Comparison of ENCODE assay signal across 18 cellular contexts in the genomic region with DNA sequence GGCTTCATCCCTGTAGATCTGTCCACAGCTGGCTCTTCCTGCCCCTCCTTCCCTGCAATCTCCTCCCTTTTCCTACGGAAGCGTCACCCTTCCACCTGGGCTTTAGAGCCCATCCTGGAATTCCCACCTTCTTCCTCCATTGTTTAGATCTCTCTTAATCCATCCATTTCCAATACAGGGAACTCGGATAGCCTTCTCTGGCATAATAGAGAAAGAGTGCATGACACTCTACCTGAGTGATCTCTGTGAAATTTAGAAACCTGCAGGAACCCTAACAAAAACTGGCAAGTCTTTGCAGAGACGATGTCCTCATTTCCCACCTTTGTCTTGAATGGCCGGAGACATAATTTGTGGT. TPM values are rescaled to one million over a fixed set of nuclear protein-coding genes. Genes with fewer than 3 reads are reported as not detected.
DNase-seq lines count a peak whose midpoint lies in the region; ATAC-seq lines count a peak whose summit lies in the region.
"Had no signal": no experiment of that assay in that cellular context is flagged by ENCODE, and none has a peak within 500 bp of the region (broad histone marks: within the 10 kb centered on the region; RNA-seq: fewer than 3 reads in every experiment).

No MANE protein-coding gene starts in this region.

- H3K27ac ChIP-seq in right cardiac atrium (ENCODE audit: low read length) (peak overlapping the region; percentile 80), esophagus (ENCODE audit: low read depth in 2 of 2, low read length in 1 of 2) (peak overlapping the region; percentile 7 to 50), skeletal muscle tissue (ENCODE audit: low read depth, low read length) (peak overlapping the region; percentile 95)

- peak overlapping the region in 2 of 3 donors; percentile 12 to 91 for H3K9ac ChIP-seq in skeletal muscle tissue (ENCODE audit: low read depth in 1 of 3, low read length in 3 of 3)

- H3K9me3 ChIP-seq in right cardiac atrium (ENCODE audit: control insufficient read depth, low read length) (no peaks in the 10 kb centered on the region), esophagus (ENCODE audit: control insufficient read depth in 2 of 2, insufficient read depth in 1 of 2, low read depth in 1 of 2, low read length in 1 of 2) (no peaks in the 10 kb centered on the region), skeletal muscle tissue (ENCODE audit: control insufficient read depth in 3 of 3, low read length in 3 of 3) (no peaks in the 10 kb centered on the region)

- peaks cover 0 to 2% of the 10 kb centered on the region in 2 donors for H3K36me3 ChIP-seq in esophagus (ENCODE audit: control insufficient read depth in 2 of 2, insufficient read depth in 2 of 2, low read length in 1 of 2)
- H3K36me3 ChIP-seq in skeletal muscle tissue (ENCODE audit: control insufficient read depth in 3 of 3, insufficient read depth in 3 of 3, low read length in 3 of 3), result peaks cover 0 to 3% (median 3%) of the 10 kb centered on the region in 3 donors

- no peak for DNase-seq in right cardiac atrium
- DNase-seq in left ventricle myocardium superior, result no peak
- DNase-seq in activated CD8-positive, alpha-beta memory T cell treated with anti-CD3 and anti-CD28 coated beads, Interleukin-2, amount 50 U/mL, for 4 hours, result no peak
- DNase-seq in SIG-M5 treated with dmso at 0.1 percent for 504 hours (lab: John Stamatoyannopoulos, UW; ENCODE audit: unreplicated experiment), result no peak
- DNase-seq in DMS53 treated with DMSO at 0.1 percent for 48 hours (lab: John Stamatoyannopoulos, UW; ENCODE audit: unreplicated experiment), result no peak
- no peak for DNase-seq in activated CD4-positive, alpha-beta T cell treated with anti-CD3 and anti-CD28 coated beads, Interleukin-2, amount 50 U/mL, for 1 hour
- DNase-seq: activated CD4-positive, alpha-beta T cell treated with anti-CD3 and anti-CD28 coated beads, Interleukin-2, amount 10 ng/mL, durations not matched to agents 24 days and 14 days; activated CD8-positive, alpha-beta memory T cell treated with anti-CD3 and anti-CD28 coated beads, Interleukin-2, amount 50 U/mL, for 48 hours; activated effector memory CD4-positive, alpha-beta T cell treated with Interleukin-2 at 50 U/mL for 16 hours; CD4-positive, alpha-beta T cell; GDM1; SHP77 treated with DMSO at 0.1 percent for 48 hours; stimulated activated CD4-positive, alpha-beta T cell treated with anti-CD3 and anti-CD28 coated beads, Interleukin-4, amount 100 ng/mL, for 1 hour; stimulated activated naive CD8-positive, alpha-beta T cell treated with anti-CD3 and anti-CD28 coated beads, Interleukin-15, Interleukin-2, amounts not matched to agents 100 U/mL and 50 U/mL, for 24 hours; T-helper 1 cell had no signal

- ATAC-seq in right cardiac atrium (no peak), left ventricle myocardium superior (no peak)
- ATAC-seq: stimulated activated naive CD8-positive, alpha-beta T cell treated with anti-CD3 and anti-CD28 coated beads, Interleukin-15, Interleukin-2, amounts not matched to agents 100 U/mL and 50 U/mL, for 24 hours had no signal

- WGBS in right cardiac atrium, result 74% methylated on average over 5 of the region's 5 CpGs
- WGBS in esophagus, 2 donors, result 81 to 87% methylated on average over 5 of the region's 5 CpGs

- intact Hi-C loops in right cardiac atrium (cut with DNase I) (loop anchor here in 3 of 4 donors (5.0 to 10.0 kb wide), 3 partner anchors 47 to 125 kb away; partner anchors contain the start of gene MGLL (in 3 of the 3)), left ventricle myocardium superior (cut with micrococcal nuclease) (loop anchor here (5.0 to 10.0 kb wide), 2 partner anchors 45 to 122 kb away; partner anchors contain the start of gene MGLL)

- H3K27me3 ChIP-seq in right cardiac atrium (ENCODE audit: control insufficient read depth, insufficient read depth) (no peaks in the 10 kb centered on the region), esophagus (ENCODE audit: control insufficient read depth in 1 of 2, insufficient read depth in 2 of 2, low read length in 2 of 2) (no peaks in the 10 kb centered on the region), skeletal muscle tissue (ENCODE audit: control insufficient read depth in 3 of 3, insufficient read depth in 3 of 3, low read length in 3 of 3) (no peaks in the 10 kb centered on the region)

- H3K4me3 ChIP-seq in right cardiac atrium (ENCODE audit: low read length) (no peak overlapping the region), esophagus (ENCODE audit: low read depth in 1 of 2, low read length in 2 of 2) (no peak overlapping the region), skeletal muscle tissue (ENCODE audit: low read length in 3 of 3) (no peak overlapping the region)
- H3K4me3 ChIP-seq: smooth muscle cell had no signal

- H3K4me1 ChIP-seq in right cardiac atrium (ENCODE audit: control insufficient read depth, insufficient read depth, low read length), result peaks cover 33% of the 10 kb centered on the region
- H3K4me1 ChIP-seq in esophagus (ENCODE audit: control insufficient read depth in 2 of 2, insufficient read depth in 2 of 2, low read length in 1 of 2), result peaks cover 0 to 26% of the 10 kb centered on the region in 2 donors
- peaks cover 64 to 72% (median 69%) of the 10 kb centered on the region in 3 donors for H3K4me1 ChIP-seq in skeletal muscle tissue (ENCODE audit: control insufficient read depth in 3 of 3, insufficient read depth in 3 of 3, low read length in 3 of 3)

RNA-seq across cellular contexts. Expression of gene ABTB1, which starts 27.2 kb away (rescaled TPM):
- total RNA-seq in right cardiac atrium (10 to 100 TPM; 20.2 to 47.1 (median 34.1) TPM), left ventricle myocardium superior (34.2 TPM), skeletal muscle tissue (6.3 TPM)
- polyA plus RNA-seq in right cardiac atrium (38.2 TPM), esophagus (10 to 100 TPM; 15.4 to 19.0 TPM)

Comparison
In these comparisons a context has a peak if more than half of its experiments do, and no peak if none do; other contexts are left out.
1. H3K27ac ChIP-seq: peak in every context shown above with its lines; median percentile 95 in skeletal muscle tissue; 80 in right cardiac atrium; 28 in esophagus.